23 cellular contexts compared by ENCODE assay signal in genomic region chr12:51343201-51343600, GRCh38. TPM values are rescaled to one million over a fixed set of nuclear protein-coding genes. Genes with fewer than 3 reads are reported as not detected.
DNase-seq lines count a peak whose midpoint lies in the region; ATAC-seq, FAIRE-seq and TF ChIP-seq lines count a peak whose summit lies in the region.
"Had no signal": no experiment of that assay in that cellular context is flagged by ENCODE, and none has a peak within 500 bp of the region (broad histone marks: within the 10 kb centered on the region; RNA-seq: fewer than 3 reads in every experiment).

No MANE protein-coding gene starts in this region.

- intact Hi-C loops in K562 (cut with micrococcal nuclease) = loop anchor here (5.0 kb wide), 3 partner anchors 36 to 576 kb away; no protein-coding TSS in a partner anchor

- peak; percentile 38 to 52 for ATAC-seq in activated T-cell treated with anti-CD3 and anti-CD28 coated beads, Interleukin-2, amount 50 U/mL, for 72 hours (replicated peaks in 1 of 2)
- no peak for ATAC-seq in K562
- ATAC-seq in stimulated activated memory B cell treated with anti-CD40 and anti-IgM and Interleukin-4, amounts not matched to agents 10 μg/mL and 1 μg/mL and 100 μg/mL, for 72 hours = peak; percentile 34
- ATAC-seq: CD8-positive, alpha-beta T cell; HCT116; HepG2 had no signal

- BruUV-seq in K562 (replicated peaks; lab: Mats Ljungman, UMichigan) = no TSS peak

- no peak for TF ChIP-seq CTCF in K562 (IDR thresholded peaks at IDR 0.05 in 2 of 3, conservative IDR thresholded peaks at IDR 0.05 in 1 of 3; ENCODE audit: insufficient read depth in 2 of 3, low read depth in 1 of 3, low read length in 3 of 3)

- no peaks in the 10 kb centered on the region for H3K36me3 Mint-ChIP-seq in activated T-cell treated with anti-CD3 and anti-CD28 coated beads, Interleukin-2, amount 50 U/mL, for 72 hours (ENCODE audit: insufficient read depth in 2 of 2)
- H3K36me3 Mint-ChIP-seq in stimulated activated memory B cell treated with anti-CD40 and anti-IgM and Interleukin-4, amounts not matched to agents 10 μg/mL and 1 μg/mL and 100 μg/mL, for 72 hours = no peaks in the 10 kb centered on the region
- H3K36me3 Mint-ChIP-seq: CD8-positive, alpha-beta T cell; IgD-negative memory B cell had no signal

- H3K4me3 ChIP-seq in Karpas-422 (ENCODE audit: low read length) (no peak overlapping the region), K562 (no peak overlapping the region)
- H3K4me3 ChIP-seq in effector memory CD4-positive, alpha-beta T cell (ENCODE audit: insufficient read depth, low read depth, low read length, poor library complexity, severe bottlenecking) = no peak overlapping the region
- H3K4me3 ChIP-seq: BLaER1 treated with 17β-estradiol and CSF1 and Interleukin-3, amounts not matched to agents 10 nM and 100 nM had no signal

- H3K4me1 ChIP-seq in Karpas-422 (ENCODE audit: low read length) (peaks cover 24% of the 10 kb centered on the region), K562 (replicated peaks in 1 of 2; ENCODE audit: control insufficient read depth in 2 of 2, insufficient read depth in 2 of 2, low read length in 2 of 2) (peaks cover 10 to 16% of the 10 kb centered on the region in 2 experiments; a peak in 4 of 5 replicates)
- peaks cover 5% of the 10 kb centered on the region for H3K4me1 ChIP-seq in effector memory CD4-positive, alpha-beta T cell (ENCODE audit: control insufficient read depth, insufficient read depth, low read length, poor library complexity, severe bottlenecking)

- no peaks in the 10 kb centered on the region for H3K27me3 Mint-ChIP-seq in activated T-cell treated with anti-CD3 and anti-CD28 coated beads, Interleukin-2, amount 50 U/mL, for 72 hours (ENCODE audit: low read depth)
- H3K27me3 Mint-ChIP-seq in stimulated activated memory B cell treated with anti-CD40 and anti-IgM and Interleukin-4, amounts not matched to agents 10 μg/mL and 1 μg/mL and 100 μg/mL, for 72 hours = no peaks in the 10 kb centered on the region
- H3K27me3 Mint-ChIP-seq: IgD-negative memory B cell had no signal

- H3K79me2 ChIP-seq in Karpas-422 (ENCODE audit: low read length) (no peaks in the 10 kb centered on the region), K562 (ENCODE audit: control insufficient read depth, insufficient read depth, low read length) (no peaks in the 10 kb centered on the region)

- in situ Hi-C loops in K562 (cut with MboI) = loop anchor here (5.0 kb wide), 1 partner anchor 76 kb away; no protein-coding TSS in a partner anchor

- H3K4me3 Mint-ChIP-seq in activated T-cell treated with anti-CD3 and anti-CD28 coated beads, Interleukin-2, amount 50 U/mL, for 72 hours = no peak overlapping the region
- no peak overlapping the region for H3K4me3 Mint-ChIP-seq in stimulated activated memory B cell treated with anti-CD40 and anti-IgM and Interleukin-4, amounts not matched to agents 10 μg/mL and 1 μg/mL and 100 μg/mL, for 72 hours
- H3K4me3 Mint-ChIP-seq: CD8-positive, alpha-beta T cell; HFFc6; IgD-negative memory B cell had no signal

- H3K9me2 ChIP-seq in Karpas-422 (replicated peaks; ENCODE audit: insufficient read depth, low read length) = no peaks in the 10 kb centered on the region

- H4K20me1 ChIP-seq in Karpas-422 (ENCODE audit: insufficient read depth, low read depth, low read length) (no peaks in the 10 kb centered on the region), K562 (replicated peaks; ENCODE audit: control insufficient read depth, insufficient read depth, low read length) (no peaks in the 10 kb centered on the region)
- H4K20me1 ChIP-seq: BLaER1 treated with 17β-estradiol and CSF1 and Interleukin-3, amounts not matched to agents 10 nM and 100 nM had no signal

- TF ChIP-seq POLR2A in K562 (conservative IDR thresholded peaks at IDR 0.05) = no peak

- no peaks in the 10 kb centered on the region for H3K36me3 ChIP-seq in Karpas-422 (ENCODE audit: insufficient read depth, low read length)
- no peaks in the 10 kb centered on the region for H3K36me3 ChIP-seq in K562 (ENCODE audit: control insufficient read depth, insufficient read depth, low read length)
- no peaks in the 10 kb centered on the region for H3K36me3 ChIP-seq in effector memory CD4-positive, alpha-beta T cell (ENCODE audit: control insufficient read depth, insufficient read depth, low read length)
- H3K36me3 ChIP-seq: BLaER1 treated with 17β-estradiol and CSF1 and Interleukin-3, amounts not matched to agents 10 nM and 100 nM had no signal

- H3K4me2 ChIP-seq in Karpas-422 (ENCODE audit: low read depth, low read length, poor library complexity, severe bottlenecking) = no peak overlapping the region
- H3K4me2 ChIP-seq in K562 (ENCODE audit: insufficient read depth, low read length) = no peak overlapping the region
- H3K4me2 ChIP-seq: BLaER1 treated with 17β-estradiol and CSF1 and Interleukin-3, amounts not matched to agents 10 nM and 100 nM had no signal

- no peak for DNase-seq in activated T-cell treated with anti-CD3 and anti-CD28 coated beads, Interleukin-2, amount 50 U/mL, for 72 hours
- DNase-seq in activated T-cell treated with anti-CD3 and anti-CD28 coated beads for 4 hours (no peak), Karpas-422 (peak; percentile 50), K562 (ENCODE audit: extremely low read depth in 1 of 4, low spot score in 3 of 4) (no peak), NCI-H345 treated with DMSO at 0.1 percent for 48 hours (lab: John Stamatoyannopoulos, UW; ENCODE audit: unreplicated experiment) (no peak)
- no peak for DNase-seq in activated CD8-positive, alpha-beta memory T cell treated with anti-CD3 and anti-CD28 coated beads for 24 hours
- DNase-seq in effector memory CD4-positive, alpha-beta T cell = no peak
- DNase-seq: 8988T; CD8-positive, alpha-beta T cell; DMS 273 treated with DMSO at 0.1 percent for 48 hours; DMS53; DND-41; EL; GOT3; H7; HFFc6 had no signal

- no peak for TF ChIP-seq RAD21 in K562 (CRISPR knock-in tag; conservative IDR thresholded peaks at IDR 0.05 in 1 of 2, IDR thresholded peaks at IDR 0.05 in 1 of 2)

- no peaks in the 10 kb centered on the region for H3K9me3 ChIP-seq in Karpas-422 (ENCODE audit: low read length)
- H3K9me3 ChIP-seq in K562 (replicated peaks; ENCODE audit: control insufficient read depth, insufficient read depth, low read depth, low read length) = no peaks in the 10 kb centered on the region
- H3K9me3 ChIP-seq in effector memory CD4-positive, alpha-beta T cell (ENCODE audit: control insufficient read depth, low read length) = no peaks in the 10 kb centered on the region
- H3K9me3 ChIP-seq: BLaER1 treated with 17β-estradiol and CSF1 and Interleukin-3, amounts not matched to agents 10 nM and 100 nM had no signal

- FAIRE-seq in K562 (lab: Jason Lieb, UNC) = no peak
- FAIRE-seq: HepG2 had no signal

- no peak overlapping the region for H2AFZ ChIP-seq in Karpas-422 (ENCODE audit: low read length)
- H2AFZ ChIP-seq in K562 (ENCODE audit: low read depth, low read length) = no peak overlapping the region

- no peaks in the 10 kb centered on the region for H3K27me3 ChIP-seq in Karpas-422 (ENCODE audit: low read length)
- no peaks in the 10 kb centered on the region for H3K27me3 ChIP-seq in K562 (ENCODE audit: control insufficient read depth in 2 of 2, insufficient read depth in 2 of 2, low read length in 2 of 2)
- no peaks in the 10 kb centered on the region for H3K27me3 ChIP-seq in effector memory CD4-positive, alpha-beta T cell (replicated peaks; ENCODE audit: control insufficient read depth, insufficient read depth, low read length, poor library complexity, severe bottlenecking)
- H3K27me3 ChIP-seq: BLaER1 treated with 17β-estradiol and CSF1 and Interleukin-3, amounts not matched to agents 10 nM and 100 nM had no signal

- POLR2A ChIA-PET in K562 (lab: Yijun Ruan, JAX) = interaction anchor here (1.0 kb wide), 1 partner anchor 295 kb away, joined by 4 read pairs; no protein-coding TSS in a partner anchor

- TF ChIP-seq EP300 in K562 (IDR thresholded peaks at IDR 0.05; ENCODE audit: low read length) = no peak

- H3K4me1 Mint-ChIP-seq in activated T-cell treated with anti-CD3 and anti-CD28 coated beads, Interleukin-2, amount 50 U/mL, for 72 hours (ENCODE audit: low read depth) = peaks cover 20% of the 10 kb centered on the region
- peaks cover 31% of the 10 kb centered on the region for H3K4me1 Mint-ChIP-seq in stimulated activated memory B cell treated with anti-CD40 and anti-IgM and Interleukin-4, amounts not matched to agents 10 μg/mL and 1 μg/mL and 100 μg/mL, for 72 hours

- H3K27ac ChIP-seq in Karpas-422 (ENCODE audit: low read length) (no peak overlapping the region), K562 (ENCODE audit: extremely low read depth, low read depth, low read length) (no peak overlapping the region)
- H3K27ac ChIP-seq in effector memory CD4-positive, alpha-beta T cell (ENCODE audit: insufficient read depth, low read length, poor library complexity, severe bottlenecking) = no peak overlapping the region
- H3K27ac ChIP-seq: BLaER1 treated with 17β-estradiol and CSF1 and Interleukin-3, amounts not matched to agents 10 nM and 100 nM had no signal

- 96% methylated on average over 2 of the region's 2 CpGs for WGBS in K562 (ENCODE audit: insufficient coverage, low coverage, missing lambda C conversion rate)

- H3K9me1 ChIP-seq in K562 (ENCODE audit: control insufficient read depth, insufficient read depth, low read length) = no peaks in the 10 kb centered on the region

- H3K9ac ChIP-seq in Karpas-422 (ENCODE audit: low read length) = no peak overlapping the region; the same call in 1 of the 2 replicates
- no peak overlapping the region; a peak in 1 of 4 replicates for H3K9ac ChIP-seq in K562 (ENCODE audit: insufficient read depth in 1 of 2, low read depth in 2 of 2, low read length in 2 of 2)
- H3K9ac ChIP-seq: BLaER1 treated with 17β-estradiol and CSF1 and Interleukin-3, amounts not matched to agents 10 nM and 100 nM had no signal

- CTCF ChIA-PET in K562 (lab: Yijun Ruan, JAX; ENCODE audit: low intra/inter-chr PET ratio) = interaction anchor here (0.7 to 1.2 kb wide), 4 partner anchors 74 to 675 kb away, joined by 3 to 5 read pairs (median 4); no protein-coding TSS in a partner anchor

- H3K9me3 Mint-ChIP-seq in activated T-cell treated with anti-CD3 and anti-CD28 coated beads, Interleukin-2, amount 50 U/mL, for 72 hours = no peaks in the 10 kb centered on the region
- no peaks in the 10 kb centered on the region for H3K9me3 Mint-ChIP-seq in stimulated activated memory B cell treated with anti-CD40 and anti-IgM and Interleukin-4, amounts not matched to agents 10 μg/mL and 1 μg/mL and 100 μg/mL, for 72 hours
- H3K9me3 Mint-ChIP-seq: CD8-positive, alpha-beta T cell; HFFc6; IgD-negative memory B cell had no signal

- no peak overlapping the region for H3K27ac Mint-ChIP-seq in activated T-cell treated with anti-CD3 and anti-CD28 coated beads, Interleukin-2, amount 50 U/mL, for 72 hours
- no peak overlapping the region for H3K27ac Mint-ChIP-seq in stimulated activated memory B cell treated with anti-CD40 and anti-IgM and Interleukin-4, amounts not matched to agents 10 μg/mL and 1 μg/mL and 100 μg/mL, for 72 hours
- H3K27ac Mint-ChIP-seq: CD8-positive, alpha-beta T cell; HFFc6 had no signal

RNA-seq across cellular contexts. Expression of gene CELA1, which starts 3.3 kb away (rescaled TPM):
- under 1 TPM in 1 of 2 donors, not detected in 1; 0.26 TPM for total RNA-seq in activated T-cell treated with anti-CD3 and anti-CD28 coated beads, Interleukin-2, amount 50 U/mL, for 72 hours
- not detected in 2 replicates for total RNA-seq in Karpas-422 (2014; rRNA removed; shearing (Covaris generic); ENCODE audit: low replicate concordance)
- not detected in 2 replicates for total RNA-seq in K562 (2011; cell fraction: chromatin; rRNA removed; ENCODE audit: low replicate concordance)
- total RNA-seq in K562 (2011; cell fraction: nucleolus; rRNA removed) = not detected in 2 replicates
- not detected in 2 replicates for total RNA-seq in K562 (2011; cell fraction: nucleoplasm; rRNA removed)
- total RNA-seq in K562 (2014; rRNA removed) = not detected in 2 replicates
- total RNA-seq in K562 (2014; rRNA removed; fragmentation: Illumina TruSeq; extraction: Trizol) = not detected in 2 replicates
- total RNA-seq in K562 (2015; rRNA removed; fragmentation: Illumina TruSeq; extraction: Trizol) = not detected in 2 replicates
- total RNA-seq in K562 (2021) = 0.22 TPM in 1 of 2 replicates, not detected in the other
- not detected in 2 replicates for polyA plus RNA-seq in K562 (2011; rRNA removed)
- polyA plus RNA-seq in K562 (2011; cell fraction: cytosol; rRNA removed) = not detected in 2 replicates
- not detected in 2 replicates for polyA plus RNA-seq in K562 (2011; cell fraction: nucleus; rRNA removed)
- polyA plus RNA-seq in K562 (2012) = 0.10 and 0.25 TPM in 2 replicates
- not detected in 2 replicates for polyA plus RNA-seq in K562 (2014; fragmentation: Illumina TruSeq; extraction: Trizol)
- under 1 TPM; 0.06 to 0.27 TPM for polyA plus RNA-seq in K562 (2014; fragmentation: Nextera tagmentation; extraction: Ambion mirVana)
- not detected in 2 replicates for polyA plus RNA-seq in K562 (2014; rRNA removed)
- not detected in 2 replicates for polyA minus RNA-seq in K562 (2011; rRNA and poly(A)+ RNA removed)
- not detected in 2 replicates for polyA minus RNA-seq in K562 (2011; cell fraction: cytosol; rRNA and poly(A)+ RNA removed)
- not detected in 2 replicates for polyA minus RNA-seq in K562 (2011; cell fraction: nucleus; rRNA and poly(A)+ RNA removed)
- total RNA-seq: A673, G401, H7, HepG2, HFFc6 had no signal
- polyA plus RNA-seq: HepG2 had no signal

RNA-seq across cellular contexts. Expression of gene BIN2, which starts 19.2 kb away (rescaled TPM):
- 100 to 1,000 TPM; 102 to 104 TPM for total RNA-seq in activated T-cell treated with anti-CD3 and anti-CD28 coated beads, Interleukin-2, amount 50 U/mL, for 72 hours
- total RNA-seq in Karpas-422 (2014; rRNA removed; shearing (Covaris generic); ENCODE audit: low replicate concordance) = 5.5 and 10.0 TPM in 2 replicates
- total RNA-seq in K562 (2011; cell fraction: chromatin; rRNA removed; ENCODE audit: low replicate concordance) = 0.19 and 0.76 TPM in 2 replicates
- not detected in 2 replicates for total RNA-seq in K562 (2011; cell fraction: nucleolus; rRNA removed)
- total RNA-seq in K562 (2011; cell fraction: nucleoplasm; rRNA removed) = not detected in 2 replicates
- 0.20 TPM in 1 of 2 replicates, not detected in the other for total RNA-seq in K562 (2014; rRNA removed)
- 0.18 and 0.38 TPM in 2 replicates for total RNA-seq in K562 (2014; rRNA removed; fragmentation: Illumina TruSeq; extraction: Trizol)
- total RNA-seq in K562 (2015; rRNA removed; fragmentation: Illumina TruSeq; extraction: Trizol) = 0.22 and 0.23 TPM in 2 replicates
- total RNA-seq in K562 (2021) = 0.29 and 0.45 TPM in 2 replicates
- polyA plus RNA-seq in K562 (2011; rRNA removed) = 0.20 and 0.28 TPM in 2 replicates
- polyA plus RNA-seq in K562 (2011; cell fraction: cytosol; rRNA removed) = 0.18 and 0.22 TPM in 2 replicates
- polyA plus RNA-seq in K562 (2011; cell fraction: nucleus; rRNA removed) = 0.10 TPM in 2 replicates
- polyA plus RNA-seq in K562 (2012) = 0.58 and 0.82 TPM in 2 replicates
- 0.33 and 0.39 TPM in 2 replicates for polyA plus RNA-seq in K562 (2014; fragmentation: Illumina TruSeq; extraction: Trizol)
- polyA plus RNA-seq in K562 (2014; fragmentation: Nextera tagmentation; extraction: Ambion mirVana) = under 1 TPM; 0.04 to 0.11 TPM
- 0.28 and 0.30 TPM in 2 replicates for polyA plus RNA-seq in K562 (2014; rRNA removed)
- polyA minus RNA-seq in K562 (2011; rRNA and poly(A)+ RNA removed) = 0.12 TPM in 1 of 2 replicates, not detected in the other
- polyA minus RNA-seq in K562 (2011; cell fraction: cytosol; rRNA and poly(A)+ RNA removed) = not detected in 2 replicates
- polyA minus RNA-seq in K562 (2011; cell fraction: nucleus; rRNA and poly(A)+ RNA removed) = not detected in 2 replicates
- total RNA-seq: A673, G401, HepG2, HFFc6 had no signal
- polyA plus RNA-seq: HepG2 had no signal

RNA-seq across cellular contexts. Expression of gene GALNT6, which starts 48.0 kb away (rescaled TPM):
- total RNA-seq in activated T-cell treated with anti-CD3 and anti-CD28 coated beads, Interleukin-2, amount 50 U/mL, for 72 hours = 10 to 100 TPM; 12.6 to 13.0 TPM
- 9.1 and 9.6 TPM in 2 replicates for total RNA-seq in Karpas-422 (2014; rRNA removed; shearing (Covaris generic); ENCODE audit: low replicate concordance)
- total RNA-seq in K562 (2011; cell fraction: chromatin; rRNA removed; ENCODE audit: low replicate concordance) = 20.4 and 37.7 TPM in 2 replicates
- total RNA-seq in K562 (2011; cell fraction: nucleolus; rRNA removed) = 22.1 and 26.2 TPM in 2 replicates
- total RNA-seq in K562 (2011; cell fraction: nucleoplasm; rRNA removed) = 15.3 and 17.9 TPM in 2 replicates
- total RNA-seq in K562 (2014; rRNA removed) = 7.4 and 12.3 TPM in 2 replicates
- 4.5 and 5.1 TPM in 2 replicates for total RNA-seq in K562 (2014; rRNA removed; fragmentation: Illumina TruSeq; extraction: Trizol)
- total RNA-seq in K562 (2015; rRNA removed; fragmentation: Illumina TruSeq; extraction: Trizol) = 1.8 and 2.7 TPM in 2 replicates
- 7.7 and 8.8 TPM in 2 replicates for total RNA-seq in K562 (2021)
- 7.2 and 8.1 TPM in 2 replicates for polyA plus RNA-seq in K562 (2011; rRNA removed)
- 6.9 and 10.1 TPM in 2 replicates for polyA plus RNA-seq in K562 (2011; cell fraction: cytosol; rRNA removed)
- polyA plus RNA-seq in K562 (2011; cell fraction: nucleus; rRNA removed) = 6.3 and 9.5 TPM in 2 replicates
- 4.5 and 6.8 TPM in 2 replicates for polyA plus RNA-seq in K562 (2012)
- 6.7 and 8.6 TPM in 2 replicates for polyA plus RNA-seq in K562 (2014; fragmentation: Illumina TruSeq; extraction: Trizol)
- 1 to 10 TPM; 1.5 to 2.4 TPM for polyA plus RNA-seq in K562 (2014; fragmentation: Nextera tagmentation; extraction: Ambion mirVana)
- 2.8 and 7.0 TPM in 2 replicates for polyA plus RNA-seq in K562 (2014; rRNA removed)
- 9.1 and 9.4 TPM in 2 replicates for polyA minus RNA-seq in K562 (2011; rRNA and poly(A)+ RNA removed)
- polyA minus RNA-seq in K562 (2011; cell fraction: cytosol; rRNA and poly(A)+ RNA removed) = 1.8 and 4.4 TPM in 2 replicates
- polyA minus RNA-seq in K562 (2011; cell fraction: nucleus; rRNA and poly(A)+ RNA removed) = 9.3 and 12.7 TPM in 2 replicates
